Comparison of ENCODE assay signal across 17 cellular contexts in genomic region chr2:207589143-207589542, GRCh38.
"Had no signal": no experiment of that assay in that cellular context is flagged by ENCODE, and none has a peak within 500 bp of the region (broad histone marks: within the 10 kb centered on the region; RNA-seq: fewer than 3 reads in every experiment).

No MANE protein-coding gene starts in this region.

- DNase-seq: activated CD4-positive, alpha-beta T cell treated with anti-CD3 and anti-CD28 coated beads, Interleukin-2, amount 50 U/mL, for 4 hours; activated gamma-delta T cell; activated T-cell treated with anti-CD3 and anti-CD28 coated beads, Interleukin-2, amount 50 U/mL, for 4 hours; amniotic stem cell; effector CD4-positive, alpha-beta T cell; gastrocnemius medialis; head of caudate nucleus; left ventricle myocardium superior; sigmoid colon; stimulated activated naive CD8-positive, alpha-beta T cell treated with anti-CD3 and anti-CD28 coated beads, Interleukin-15, Interleukin-2, amounts not matched to agents 100 U/mL and 50 U/mL, for 24 hours; transverse colon had no signal

- H3K9me3 ChIP-seq: gastrocnemius medialis, vagina had no signal

- H3K27me3 ChIP-seq: gastrocnemius medialis, sigmoid colon, suprapubic skin, transverse colon, vagina had no signal

- H3K27ac ChIP-seq: gastrocnemius medialis, parathyroid adenoma, sigmoid colon, suprapubic skin, transverse colon, vagina had no signal

- H3K27me3 Mint-ChIP-seq: activated naive CD4-positive, alpha-beta T cell treated with anti-CD3 and anti-CD28 coated beads, Interleukin-2, amount 50 U/mL, for 24 hours had no signal

- H3K4me3 ChIP-seq: gastrocnemius medialis, sigmoid colon, suprapubic skin, transverse colon, vagina had no signal

- H3K9me3 Mint-ChIP-seq: activated T-cell treated with anti-CD3 and anti-CD28 coated beads, Interleukin-2, amount 50 U/mL, for 4 hours had no signal

- H3K4me3 Mint-ChIP-seq: activated naive CD4-positive, alpha-beta T cell treated with anti-CD3 and anti-CD28 coated beads, Interleukin-2, amount 50 U/mL, for 24 hours; activated T-cell treated with anti-CD3 and anti-CD28 coated beads, Interleukin-2, amount 50 U/mL, for 4 hours had no signal

- ATAC-seq: activated T-cell treated with anti-CD3 and anti-CD28 coated beads, Interleukin-2, amount 50 U/mL, for 4 hours; esophagus mucosa; gastrocnemius medialis; left ventricle myocardium superior; SK-N-SH treated with all-trans-retinoic acid at 6 μM for 48 hours; stimulated activated naive CD8-positive, alpha-beta T cell treated with anti-CD3 and anti-CD28 coated beads, Interleukin-15, Interleukin-2, amounts not matched to agents 100 U/mL and 50 U/mL, for 24 hours had no signal

- H3K4me1 ChIP-seq: gastrocnemius medialis, parathyroid adenoma, sigmoid colon, suprapubic skin, transverse colon, vagina had no signal
